1 cellular context compared by ENCODE assay signal in the genomic region with DNA sequence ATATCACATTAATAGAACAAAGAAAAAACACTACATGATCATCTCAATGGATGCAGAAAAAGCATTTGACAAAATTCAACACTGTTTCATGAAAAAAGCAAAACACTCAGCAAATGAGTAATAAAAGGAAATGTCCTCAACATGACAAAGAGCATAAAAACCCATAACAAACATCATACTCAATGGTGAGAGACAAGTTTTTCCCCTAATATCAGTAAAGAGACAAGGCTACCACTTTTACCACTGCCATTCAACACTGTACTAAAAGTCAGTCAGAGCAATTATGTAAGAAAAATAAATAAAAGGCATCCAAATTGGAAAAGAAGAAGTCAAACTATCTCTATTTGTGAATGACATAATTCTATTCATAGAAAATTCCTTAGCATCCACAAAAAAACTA.
TF ChIP-seq lines count a peak whose summit lies in the region.

No MANE protein-coding gene starts in this region.

TF ChIP-seq in IMR-90, 13 proteins besides CTCF, POLR2A, EP300 and RAD21 (continued from another document):
- TF ChIP-seq, protein P1, sequence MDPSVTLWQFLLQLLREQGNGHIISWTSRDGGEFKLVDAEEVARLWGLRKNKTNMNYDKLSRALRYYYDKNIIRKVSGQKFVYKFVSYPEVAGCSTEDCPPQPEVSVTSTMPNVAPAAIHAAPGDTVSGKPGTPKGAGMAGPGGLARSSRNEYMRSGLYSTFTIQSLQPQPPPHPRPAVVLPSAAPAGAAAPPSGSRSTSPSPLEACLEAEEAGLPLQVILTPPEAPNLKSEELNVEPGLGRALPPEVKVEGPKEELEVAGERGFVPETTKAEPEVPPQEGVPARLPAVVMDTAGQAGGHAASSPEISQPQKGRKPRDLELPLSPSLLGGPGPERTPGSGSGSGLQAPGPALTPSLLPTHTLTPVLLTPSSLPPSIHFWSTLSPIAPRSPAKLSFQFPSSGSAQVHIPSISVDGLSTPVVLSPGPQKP (IDR thresholded peaks at IDR 0.05; ENCODE audit: borderline replicate concordance, low read depth, low read length) = no peak
- TF ChIP-seq CHD1 (IDR thresholded peaks at IDR 0.05; ENCODE audit: low read depth, low read length) (no peak), MAFK (IDR thresholded peaks at IDR 0.05; ENCODE audit: low read depth, low read length) (no peak), NFE2L2 (IDR thresholded peaks at IDR 0.05; ENCODE audit: low read depth, low read length) (no peak), RFX5 (IDR thresholded peaks at IDR 0.05; ENCODE audit: low read depth, low read length) (no peak), CEBPB (IDR thresholded peaks at IDR 0.05; ENCODE audit: low read depth, low read length) (no peak), MAZ (IDR thresholded peaks at IDR 0.05; ENCODE audit: borderline replicate concordance, low read depth, low read length) (no peak)
- TF ChIP-seq, protein P2, sequence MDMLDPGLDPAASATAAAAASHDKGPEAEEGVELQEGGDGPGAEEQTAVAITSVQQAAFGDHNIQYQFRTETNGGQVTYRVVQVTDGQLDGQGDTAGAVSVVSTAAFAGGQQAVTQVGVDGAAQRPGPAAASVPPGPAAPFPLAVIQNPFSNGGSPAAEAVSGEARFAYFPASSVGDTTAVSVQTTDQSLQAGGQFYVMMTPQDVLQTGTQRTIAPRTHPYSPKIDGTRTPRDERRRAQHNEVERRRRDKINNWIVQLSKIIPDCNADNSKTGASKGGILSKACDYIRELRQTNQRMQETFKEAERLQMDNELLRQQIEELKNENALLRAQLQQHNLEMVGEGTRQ (IDR thresholded peaks at IDR 0.05; ENCODE audit: low read depth, low read length) = no peak
